17 cellular contexts compared by ENCODE assay signal in the genomic region with DNA sequence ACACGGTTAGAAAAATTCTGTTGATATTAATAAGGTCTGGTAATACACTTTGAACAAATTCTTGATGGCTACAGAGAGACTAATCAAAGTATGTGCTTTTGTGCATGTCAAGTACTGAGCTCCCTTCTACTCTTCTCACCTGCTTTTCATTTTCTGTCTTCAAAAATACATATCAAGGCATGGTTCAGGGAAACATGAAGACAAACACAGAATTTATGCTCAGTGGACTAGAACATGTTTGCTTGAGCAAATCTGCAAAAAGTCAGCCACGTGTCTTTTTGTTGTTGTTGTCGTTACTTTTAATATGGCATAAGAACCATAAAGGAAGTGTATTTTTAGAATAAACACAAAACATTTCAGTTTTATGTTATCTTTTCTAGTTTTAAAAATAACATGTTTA. TPM values are rescaled to one million over a fixed set of nuclear protein-coding genes. Genes with fewer than 3 reads are reported as not detected.
DNase-seq lines count a peak whose midpoint lies in the region; ATAC-seq and FAIRE-seq lines count a peak whose summit lies in the region.
"Had no signal": no experiment of that assay in that cellular context is flagged by ENCODE, and none has a peak within 500 bp of the region (broad histone marks: within the 10 kb centered on the region; RNA-seq: fewer than 3 reads in every experiment).

No MANE protein-coding gene starts in this region.

- ATAC-seq in GM21447 (IDR thresholded peaks at IDR 0.05; ENCODE audit: unreplicated experiment): peak; percentile 79
- peak; percentile 69 for ATAC-seq in HG03108 (IDR thresholded peaks at IDR 0.05; ENCODE audit: unreplicated experiment)
- peak; percentile 52 to 82 for ATAC-seq in naive B cell (ENCODE audit: low read depth in 2 of 2)
- ATAC-seq in HG02840 (IDR thresholded peaks at IDR 0.05; ENCODE audit: low FRiP score, unreplicated experiment): no peak
- ATAC-seq in GM21786 (IDR thresholded peaks at IDR 0.05; ENCODE audit: unreplicated experiment): no peak
- ATAC-seq: activated T-helper 17 cell treated with anti-CD3 and anti-CD28 coated beads, Interleukin-2, amount 50 U/mL, for 72 hours; naive thymus-derived CD8-positive, alpha-beta T cell had no signal

- CTCF ChIA-PET in activated CD4-positive, alpha-beta T cell treated with anti-CD3 and anti-CD28 coated beads, Interleukin-2, amount 10 ng/mL, durations not matched to agents 7 days and 5 days (lab: Charles Lee): no interaction called here

- no peaks in the 10 kb centered on the region for H3K27me3 Mint-ChIP-seq in naive B cell
- H3K27me3 Mint-ChIP-seq in activated CD4-positive, alpha-beta T cell treated with anti-CD3 and anti-CD28 coated beads, Interleukin-2, amount 10 ng/mL, durations not matched to agents 7 days and 5 days: no peaks in the 10 kb centered on the region
- H3K27me3 Mint-ChIP-seq: activated CD4-positive, alpha-beta memory T cell treated with anti-CD3 and anti-CD28 coated beads for 36 hours; activated T-helper 17 cell treated with anti-CD3 and anti-CD28 coated beads, Interleukin-2, amount 50 U/mL, for 72 hours; naive thymus-derived CD8-positive, alpha-beta T cell had no signal

- peaks cover 59 to 72% (median 66%) of the 10 kb centered on the region in 3 donors for H3K4me1 Mint-ChIP-seq in naive B cell
- H3K4me1 Mint-ChIP-seq in activated CD4-positive, alpha-beta T cell treated with anti-CD3 and anti-CD28 coated beads, Interleukin-2, amount 10 ng/mL, durations not matched to agents 7 days and 5 days: peaks cover 26% of the 10 kb centered on the region

- FAIRE-seq in GM18507 (lab: Jason Lieb, UNC): peak; percentile 69

- H3K36me3 Mint-ChIP-seq in naive B cell: peaks cover 0 to 11% of the 10 kb centered on the region in 2 donors
- peaks cover 39% of the 10 kb centered on the region for H3K36me3 Mint-ChIP-seq in activated CD4-positive, alpha-beta T cell treated with anti-CD3 and anti-CD28 coated beads, Interleukin-2, amount 10 ng/mL, durations not matched to agents 7 days and 5 days (ENCODE audit: low read depth)

- no peaks in the 10 kb centered on the region for H3K9me3 Mint-ChIP-seq in naive B cell
- no peaks in the 10 kb centered on the region for H3K9me3 Mint-ChIP-seq in activated CD4-positive, alpha-beta T cell treated with anti-CD3 and anti-CD28 coated beads, Interleukin-2, amount 10 ng/mL, durations not matched to agents 7 days and 5 days
- H3K9me3 Mint-ChIP-seq: activated CD4-positive, alpha-beta memory T cell treated with anti-CD3 and anti-CD28 coated beads for 36 hours; activated T-helper 17 cell treated with anti-CD3 and anti-CD28 coated beads, Interleukin-2, amount 50 U/mL, for 72 hours; naive thymus-derived CD8-positive, alpha-beta T cell had no signal

- peak overlapping the region; percentile 67 to 93 (median 85) for H3K27ac Mint-ChIP-seq in naive B cell
- no peak overlapping the region for H3K27ac Mint-ChIP-seq in activated CD4-positive, alpha-beta T cell treated with anti-CD3 and anti-CD28 coated beads, Interleukin-2, amount 10 ng/mL, durations not matched to agents 7 days and 5 days
- H3K27ac Mint-ChIP-seq: activated CD4-positive, alpha-beta memory T cell treated with anti-CD3 and anti-CD28 coated beads for 36 hours; activated T-helper 17 cell treated with anti-CD3 and anti-CD28 coated beads, Interleukin-2, amount 50 U/mL, for 72 hours had no signal

- DNase-seq in GM18507 (ENCODE audit: extremely low spot score, insufficient read length, low read depth) (no peak), naive B cell (no peak), nucleus accumbens (lab: John Stamatoyannopoulos, UW) (no peak)
- DNase-seq in activated CD4-positive, alpha-beta T cell treated with anti-CD3 and anti-CD28 coated beads, Interleukin-2, amount 10 ng/mL, durations not matched to agents 7 days and 5 days: no peak
- DNase-seq: activated CD4-positive, alpha-beta memory T cell treated with anti-CD3 and anti-CD28 coated beads for 36 hours; aorta; cortex of kidney; left ventricle myocardium inferior; naive thymus-derived CD8-positive, alpha-beta T cell; SHP77 treated with DMSO at 0.1 percent for 48 hours; stimulated activated CD4-positive, alpha-beta T cell treated with anti-CD3 and anti-CD28 coated beads, Interleukin-1b, Interleukin-23, amount 100 ng/mL, for 48 hours; stimulated activated CD8-positive, alpha-beta memory T cell treated with anti-CD3 and anti-CD28 coated beads, Interleukin-4, amount 100 ng/mL, for 48 hours had no signal

- POLR2A ChIA-PET in activated CD4-positive, alpha-beta T cell treated with anti-CD3 and anti-CD28 coated beads, Interleukin-2, amount 10 ng/mL, durations not matched to agents 7 days and 5 days (lab: Charles Lee): no interaction called here

- H3K4me3 Mint-ChIP-seq in naive B cell: peak overlapping the region; percentile 61 to 82 (median 70)
- H3K4me3 Mint-ChIP-seq in activated CD4-positive, alpha-beta T cell treated with anti-CD3 and anti-CD28 coated beads, Interleukin-2, amount 10 ng/mL, durations not matched to agents 7 days and 5 days: no peak overlapping the region
- H3K4me3 Mint-ChIP-seq: activated CD4-positive, alpha-beta memory T cell treated with anti-CD3 and anti-CD28 coated beads for 36 hours; activated T-helper 17 cell treated with anti-CD3 and anti-CD28 coated beads, Interleukin-2, amount 50 U/mL, for 72 hours had no signal

RNA-seq across cellular contexts. Expression of a gene that starts 21.9 kb away (rescaled TPM):
- 100 to 1,000 TPM in 1 of 6 donors, 10 to 100 TPM in 5; 21.1 to 148 (median 56.2) TPM for polyA plus RNA-seq in naive B cell (ENCODE audit: low read depth in 6 of 6)
- 10 to 100 TPM; 49.0 to 68.6 TPM for total RNA-seq in activated CD4-positive, alpha-beta T cell treated with anti-CD3 and anti-CD28 coated beads, Interleukin-2, amount 10 ng/mL, durations not matched to agents 7 days and 5 days

Comparison
In these comparisons a context has a peak if more than half of its experiments do, and no peak if none do; other contexts are left out.
1. ATAC-seq: peak in GM21447 (single experiment), HG03108 (single experiment) and naive B cell (2 of 2); none in HG02840 (single experiment) and GM21786 (single experiment).